Comparison of ENCODE assay signal across 2 cellular contexts in the genomic region with DNA sequence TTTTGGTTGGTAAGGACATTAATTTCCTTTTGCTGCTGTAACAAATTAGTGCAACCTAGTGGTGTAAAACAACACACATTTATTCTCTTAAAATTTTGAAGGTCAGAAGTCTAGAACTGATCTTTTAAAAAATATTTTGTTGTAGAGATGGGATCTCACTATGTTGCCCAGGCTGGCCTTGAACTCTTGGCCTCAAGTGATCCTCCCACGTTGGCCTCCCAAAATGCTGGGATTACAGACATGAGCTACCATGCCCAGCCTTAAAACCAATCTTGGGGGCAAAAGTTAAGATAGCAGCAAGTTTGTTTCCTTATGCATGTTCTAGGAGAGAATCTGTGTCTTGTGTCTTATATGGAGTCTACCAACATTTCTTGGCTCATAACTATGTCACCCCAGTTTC.
TF ChIP-seq lines count a peak whose summit lies in the region.

No MANE protein-coding gene starts in this region.

TF ChIP-seq in HepG2, 621 proteins besides CTCF, POLR2A, EP300 and RAD21 (continues in another document):
- TF ChIP-seq, protein P1, sequence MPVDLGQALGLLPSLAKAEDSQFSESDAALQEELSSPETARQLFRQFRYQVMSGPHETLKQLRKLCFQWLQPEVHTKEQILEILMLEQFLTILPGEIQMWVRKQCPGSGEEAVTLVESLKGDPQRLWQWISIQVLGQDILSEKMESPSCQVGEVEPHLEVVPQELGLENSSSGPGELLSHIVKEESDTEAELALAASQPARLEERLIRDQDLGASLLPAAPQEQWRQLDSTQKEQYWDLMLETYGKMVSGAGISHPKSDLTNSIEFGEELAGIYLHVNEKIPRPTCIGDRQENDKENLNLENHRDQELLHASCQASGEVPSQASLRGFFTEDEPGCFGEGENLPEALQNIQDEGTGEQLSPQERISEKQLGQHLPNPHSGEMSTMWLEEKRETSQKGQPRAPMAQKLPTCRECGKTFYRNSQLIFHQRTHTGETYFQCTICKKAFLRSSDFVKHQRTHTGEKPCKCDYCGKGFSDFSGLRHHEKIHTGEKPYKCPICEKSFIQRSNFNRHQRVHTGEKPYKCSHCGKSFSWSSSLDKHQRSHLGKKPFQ (CRISPR knock-in tag; IDR thresholded peaks at IDR 0.05; ENCODE audit: insufficient replicate concordance), result no peak
- no peak for TF ChIP-seq ZFP36L1 (CRISPR knock-in tag; IDR thresholded peaks at IDR 0.05)
- no peak for TF ChIP-seq ZNF143 (CRISPR knock-in tag; IDR thresholded peaks at IDR 0.05)
- TF ChIP-seq, protein P2, sequence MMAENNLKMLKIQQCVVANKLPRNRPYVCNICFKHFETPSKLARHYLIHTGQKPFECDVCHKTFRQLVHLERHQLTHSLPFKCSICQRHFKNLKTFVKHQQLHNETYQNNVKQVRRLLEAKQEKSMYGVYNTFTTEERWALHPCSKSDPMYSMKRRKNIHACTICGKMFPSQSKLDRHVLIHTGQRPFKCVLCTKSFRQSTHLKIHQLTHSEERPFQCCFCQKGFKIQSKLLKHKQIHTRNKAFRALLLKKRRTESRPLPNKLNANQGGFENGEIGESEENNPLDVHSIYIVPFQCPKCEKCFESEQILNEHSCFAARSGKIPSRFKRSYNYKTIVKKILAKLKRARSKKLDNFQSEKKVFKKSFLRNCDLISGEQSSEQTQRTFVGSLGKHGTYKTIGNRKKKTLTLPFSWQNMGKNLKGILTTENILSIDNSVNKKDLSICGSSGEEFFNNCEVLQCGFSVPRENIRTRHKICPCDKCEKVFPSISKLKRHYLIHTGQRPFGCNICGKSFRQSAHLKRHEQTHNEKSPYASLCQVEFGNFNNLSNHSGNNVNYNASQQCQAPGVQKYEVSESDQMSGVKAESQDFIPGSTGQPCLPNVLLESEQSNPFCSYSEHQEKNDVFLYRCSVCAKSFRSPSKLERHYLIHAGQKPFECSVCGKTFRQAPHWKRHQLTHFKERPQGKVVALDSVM (CRISPR knock-in tag; IDR thresholded peaks at IDR 0.05), result peak; percentile 68
- TF ChIP-seq MED1 (CRISPR knock-in tag; IDR thresholded peaks at IDR 0.05), result no peak
- TF ChIP-seq ZNF777 (CRISPR knock-in tag; IDR thresholded peaks at IDR 0.05), result no peak
- TF ChIP-seq, protein P3, sequence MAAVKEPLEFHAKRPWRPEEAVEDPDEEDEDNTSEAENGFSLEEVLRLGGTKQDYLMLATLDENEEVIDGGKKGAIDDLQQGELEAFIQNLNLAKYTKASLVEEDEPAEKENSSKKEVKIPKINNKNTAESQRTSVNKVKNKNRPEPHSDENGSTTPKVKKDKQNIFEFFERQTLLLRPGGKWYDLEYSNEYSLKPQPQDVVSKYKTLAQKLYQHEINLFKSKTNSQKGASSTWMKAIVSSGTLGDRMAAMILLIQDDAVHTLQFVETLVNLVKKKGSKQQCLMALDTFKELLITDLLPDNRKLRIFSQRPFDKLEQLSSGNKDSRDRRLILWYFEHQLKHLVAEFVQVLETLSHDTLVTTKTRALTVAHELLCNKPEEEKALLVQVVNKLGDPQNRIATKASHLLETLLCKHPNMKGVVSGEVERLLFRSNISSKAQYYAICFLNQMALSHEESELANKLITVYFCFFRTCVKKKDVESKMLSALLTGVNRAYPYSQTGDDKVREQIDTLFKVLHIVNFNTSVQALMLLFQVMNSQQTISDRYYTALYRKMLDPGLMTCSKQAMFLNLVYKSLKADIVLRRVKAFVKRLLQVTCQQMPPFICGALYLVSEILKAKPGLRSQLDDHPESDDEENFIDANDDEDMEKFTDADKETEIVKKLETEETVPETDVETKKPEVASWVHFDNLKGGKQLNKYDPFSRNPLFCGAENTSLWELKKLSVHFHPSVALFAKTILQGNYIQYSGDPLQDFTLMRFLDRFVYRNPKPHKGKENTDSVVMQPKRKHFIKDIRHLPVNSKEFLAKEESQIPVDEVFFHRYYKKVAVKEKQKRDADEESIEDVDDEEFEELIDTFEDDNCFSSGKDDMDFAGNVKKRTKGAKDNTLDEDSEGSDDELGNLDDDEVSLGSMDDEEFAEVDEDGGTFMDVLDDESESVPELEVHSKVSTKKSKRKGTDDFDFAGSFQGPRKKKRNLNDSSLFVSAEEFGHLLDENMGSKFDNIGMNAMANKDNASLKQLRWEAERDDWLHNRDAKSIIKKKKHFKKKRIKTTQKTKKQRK (IDR thresholded peaks at IDR 0.05; ENCODE audit: low read length), result no peak
- TF ChIP-seq ZNF121 (CRISPR knock-in tag; IDR thresholded peaks at IDR 0.05), result peak; percentile 97
- TF ChIP-seq, protein P4, sequence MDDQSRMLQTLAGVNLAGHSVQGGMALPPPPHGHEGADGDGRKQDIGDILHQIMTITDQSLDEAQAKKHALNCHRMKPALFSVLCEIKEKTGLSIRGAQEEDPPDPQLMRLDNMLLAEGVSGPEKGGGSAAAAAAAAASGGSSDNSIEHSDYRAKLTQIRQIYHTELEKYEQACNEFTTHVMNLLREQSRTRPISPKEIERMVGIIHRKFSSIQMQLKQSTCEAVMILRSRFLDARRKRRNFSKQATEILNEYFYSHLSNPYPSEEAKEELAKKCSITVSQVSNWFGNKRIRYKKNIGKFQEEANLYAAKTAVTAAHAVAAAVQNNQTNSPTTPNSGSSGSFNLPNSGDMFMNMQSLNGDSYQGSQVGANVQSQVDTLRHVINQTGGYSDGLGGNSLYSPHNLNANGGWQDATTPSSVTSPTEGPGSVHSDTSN (CRISPR knock-in tag; IDR thresholded peaks at IDR 0.05; ENCODE audit: borderline replicate concordance), result no peak
- TF ChIP-seq RFXAP (CRISPR knock-in tag; IDR thresholded peaks at IDR 0.05; ENCODE audit: borderline replicate concordance), result no peak
- 0 out of 2 replicates have a peak, but pooled peaks have one; percentile 28 for TF ChIP-seq CHD4 (IDR thresholded peaks at IDR 0.05; ENCODE audit: borderline replicate concordance, low read length)
- no peak for TF ChIP-seq PHF20 (CRISPR knock-in tag; IDR thresholded peaks at IDR 0.05)
- no peak for TF ChIP-seq RFX5 (IDR thresholded peaks at IDR 0.05; ENCODE audit: low read depth, low read length)
- TF ChIP-seq, protein P5, sequence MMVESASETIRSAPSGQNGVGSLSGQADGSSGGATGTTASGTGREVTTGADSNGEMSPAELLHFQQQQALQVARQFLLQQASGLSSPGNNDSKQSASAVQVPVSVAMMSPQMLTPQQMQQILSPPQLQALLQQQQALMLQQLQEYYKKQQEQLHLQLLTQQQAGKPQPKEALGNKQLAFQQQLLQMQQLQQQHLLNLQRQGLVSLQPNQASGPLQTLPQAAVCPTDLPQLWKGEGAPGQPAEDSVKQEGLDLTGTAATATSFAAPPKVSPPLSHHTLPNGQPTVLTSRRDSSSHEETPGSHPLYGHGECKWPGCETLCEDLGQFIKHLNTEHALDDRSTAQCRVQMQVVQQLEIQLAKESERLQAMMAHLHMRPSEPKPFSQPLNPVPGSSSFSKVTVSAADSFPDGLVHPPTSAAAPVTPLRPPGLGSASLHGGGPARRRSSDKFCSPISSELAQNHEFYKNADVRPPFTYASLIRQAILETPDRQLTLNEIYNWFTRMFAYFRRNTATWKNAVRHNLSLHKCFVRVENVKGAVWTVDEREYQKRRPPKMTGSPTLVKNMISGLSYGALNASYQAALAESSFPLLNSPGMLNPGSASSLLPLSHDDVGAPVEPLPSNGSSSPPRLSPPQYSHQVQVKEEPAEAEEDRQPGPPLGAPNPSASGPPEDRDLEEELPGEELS (CRISPR knock-in tag; IDR thresholded peaks at IDR 0.05), result no peak

TF ChIP-seq in WTC11, 78 proteins besides CTCF, POLR2A, EP300 and RAD21 (continued from another document):
- TF ChIP-seq ZNF121 (CRISPR knock-in tag; IDR thresholded peaks at IDR 0.05), result peak; percentile 53; the same call in 1 of the 2 replicates
TF ChIP-seq in WTC11: peak in this region for 1.
